In genomic region chr6:98136333-98136732, GRCh38 we compare ENCODE assay signal across 10 cellular contexts.
"Had no signal": no experiment of that assay in that cellular context is flagged by ENCODE, and none has a peak within 500 bp of the region (broad histone marks: within the 10 kb centered on the region; RNA-seq: fewer than 3 reads in every experiment).

No MANE protein-coding gene starts in this region.

- ATAC-seq: activated CD8-positive, alpha-beta memory T cell treated with anti-CD3 and anti-CD28 coated beads, Interleukin-2, amount 10 ng/mL, durations not matched to agents 7 days and 5 days; esophagus mucosa; left colon; pancreas had no signal

- H3K4me3 Mint-ChIP-seq: activated CD4-positive, alpha-beta memory T cell treated with anti-CD3 and anti-CD28 coated beads for 36 hours; activated CD8-positive, alpha-beta memory T cell treated with anti-CD3 and anti-CD28 coated beads, Interleukin-2, amount 10 ng/mL, durations not matched to agents 7 days and 5 days; activated naive CD4-positive, alpha-beta T cell treated with anti-CD3 and anti-CD28 coated beads, Interleukin-2, amount 10 ng/mL, durations not matched to agents 7 days and 5 days had no signal

- H3K36me3 Mint-ChIP-seq: activated CD4-positive, alpha-beta memory T cell treated with anti-CD3 and anti-CD28 coated beads for 36 hours; activated CD8-positive, alpha-beta memory T cell treated with anti-CD3 and anti-CD28 coated beads, Interleukin-2, amount 10 ng/mL, durations not matched to agents 7 days and 5 days; activated naive CD4-positive, alpha-beta T cell treated with anti-CD3 and anti-CD28 coated beads, Interleukin-2, amount 10 ng/mL, durations not matched to agents 7 days and 5 days had no signal

- H3K27ac Mint-ChIP-seq: activated CD4-positive, alpha-beta memory T cell treated with anti-CD3 and anti-CD28 coated beads for 36 hours; activated CD8-positive, alpha-beta memory T cell treated with anti-CD3 and anti-CD28 coated beads, Interleukin-2, amount 10 ng/mL, durations not matched to agents 7 days and 5 days; activated naive CD4-positive, alpha-beta T cell treated with anti-CD3 and anti-CD28 coated beads, Interleukin-2, amount 10 ng/mL, durations not matched to agents 7 days and 5 days; activated T-helper 2 cell treated with anti-CD3 and anti-CD28 coated beads, Interferon-gamma antibody, Interleukin-2, Interleukin-4, amounts not matched to agents 10 μg/mL and 5 μg/mL and 100 μg/mL, durations not matched to agents 14 hours and 24 hours and 36 hours had no signal

- H3K9me3 Mint-ChIP-seq: activated CD4-positive, alpha-beta memory T cell treated with anti-CD3 and anti-CD28 coated beads for 36 hours; activated naive CD4-positive, alpha-beta T cell treated with anti-CD3 and anti-CD28 coated beads, Interleukin-2, amount 10 ng/mL, durations not matched to agents 7 days and 5 days; activated T-helper 2 cell treated with anti-CD3 and anti-CD28 coated beads, Interferon-gamma antibody, Interleukin-2, Interleukin-4, amounts not matched to agents 10 μg/mL and 5 μg/mL and 100 μg/mL, durations not matched to agents 14 hours and 24 hours and 36 hours had no signal

- DNase-seq: activated CD4-positive, alpha-beta memory T cell treated with anti-CD3 and anti-CD28 coated beads for 36 hours; activated CD8-positive, alpha-beta memory T cell treated with anti-CD3 and anti-CD28 coated beads, Interleukin-2, amount 10 ng/mL, durations not matched to agents 7 days and 5 days; activated naive CD4-positive, alpha-beta T cell treated with anti-CD3 and anti-CD28 coated beads, Interleukin-2, amount 10 ng/mL, durations not matched to agents 7 days and 5 days; activated T-cell treated with anti-CD3 and anti-CD28 coated beads, Interleukin-2, amount 50 U/mL, for 1 hour; dorsolateral prefrontal cortex; left colon; pancreas; stimulated activated CD4-positive, alpha-beta T cell treated with anti-CD3 and anti-CD28 coated beads, Interleukin-2, amount 100 ng/mL, for 24 hours had no signal

- H3K27me3 Mint-ChIP-seq: activated CD4-positive, alpha-beta memory T cell treated with anti-CD3 and anti-CD28 coated beads for 36 hours; activated CD8-positive, alpha-beta memory T cell treated with anti-CD3 and anti-CD28 coated beads, Interleukin-2, amount 10 ng/mL, durations not matched to agents 7 days and 5 days; activated naive CD4-positive, alpha-beta T cell treated with anti-CD3 and anti-CD28 coated beads, Interleukin-2, amount 10 ng/mL, durations not matched to agents 7 days and 5 days had no signal

- H3K4me1 Mint-ChIP-seq: activated CD8-positive, alpha-beta memory T cell treated with anti-CD3 and anti-CD28 coated beads, Interleukin-2, amount 10 ng/mL, durations not matched to agents 7 days and 5 days; activated naive CD4-positive, alpha-beta T cell treated with anti-CD3 and anti-CD28 coated beads, Interleukin-2, amount 10 ng/mL, durations not matched to agents 7 days and 5 days had no signal
